Comparison of ENCODE assay signal across 9 cellular contexts in the genomic region with DNA sequence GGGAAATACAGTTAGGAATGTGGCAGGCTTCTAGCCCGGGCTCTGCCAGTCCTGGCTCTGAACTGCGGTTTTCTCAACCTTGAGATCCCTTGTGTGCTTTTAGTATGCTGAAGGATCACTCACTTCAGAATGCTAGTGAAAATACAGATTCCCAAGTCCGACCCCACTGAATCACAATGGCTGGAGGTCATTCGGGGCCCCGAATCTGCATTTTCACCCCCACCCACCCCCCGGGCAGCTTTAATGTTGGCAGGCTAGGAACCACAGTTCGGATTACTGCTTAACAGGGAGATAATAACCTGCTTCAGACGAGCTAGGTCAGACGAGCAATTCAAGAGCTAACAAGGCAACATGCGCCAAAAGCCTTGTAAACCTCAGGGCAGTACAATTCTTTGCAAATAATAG. TPM values are rescaled to one million over a fixed set of nuclear protein-coding genes. Genes with fewer than 3 reads are reported as not detected.
A peak's percentile ranks its signal among the peaks of the same experiment; 100 is the strongest.
DNase-seq lines count a peak whose midpoint lies in the region; ATAC-seq, FAIRE-seq and TF ChIP-seq lines count a peak whose summit lies in the region.
"Had no signal": no experiment of that assay in that cellular context is flagged by ENCODE, and none has a peak within 500 bp of the region (broad histone marks: within the 10 kb centered on the region; RNA-seq: fewer than 3 reads in every experiment).

No MANE protein-coding gene starts in this region.

- peaks cover 21% of the 10 kb centered on the region for H3K79me2 ChIP-seq in SU-DHL-6 (ENCODE audit: insufficient read depth, low read length)

- H3K9ac ChIP-seq in SU-DHL-6 (ENCODE audit: low read length) (peak overlapping the region; percentile 59), rectal smooth muscle tissue (ENCODE audit: low read length) (peak overlapping the region; percentile 43)

- no peak for FAIRE-seq in frontal cortex (lab: Jason Lieb, UNC)
- FAIRE-seq: colon had no signal

- no peak for ATAC-seq in GM18498 (IDR thresholded peaks at IDR 0.05; ENCODE audit: unreplicated experiment)

- no peaks in the 10 kb centered on the region for H3K27me3 ChIP-seq in SU-DHL-6 (ENCODE audit: low read length)
- no peaks in the 10 kb centered on the region for H3K27me3 ChIP-seq in rectal smooth muscle tissue (ENCODE audit: control insufficient read depth, insufficient read depth, low read length)

- DNase-seq in NCI-H748 treated with DMSO at 0.1 percent for 48 hours (lab: John Stamatoyannopoulos, UW) (peak; percentile 54), NCI-H748 (lab: John Stamatoyannopoulos, UW; ENCODE audit: unreplicated experiment) (no peak), fibroblast of the aortic adventitia (ENCODE audit: low read depth) (no peak), hypothalamus (lab: John Stamatoyannopoulos, UW) (no peak), frontal cortex (ENCODE audit: low spot score in 2 of 2) (no peak)

- H2AFZ ChIP-seq in SU-DHL-6 (ENCODE audit: low read depth, low read length, severe bottlenecking), result peak overlapping the region; percentile 65

- H3K4me3 ChIP-seq in SU-DHL-6 (ENCODE audit: insufficient read depth, low read length, poor library complexity, severe bottlenecking) (peak overlapping the region; percentile 53), fibroblast of the aortic adventitia (ENCODE audit: low read depth, low read length) (peak overlapping the region; percentile 69), rectal smooth muscle tissue (ENCODE audit: low read length) (peak overlapping the region; percentile 77)

- H3F3A ChIP-seq in SU-DHL-6 (ENCODE audit: insufficient read depth), result peaks cover 35% of the 10 kb centered on the region

- H4K20me1 ChIP-seq in SU-DHL-6 (ENCODE audit: low read depth, low read length), result no peaks in the 10 kb centered on the region

- H3K36me3 ChIP-seq in SU-DHL-6 (ENCODE audit: low read length) (no peaks in the 10 kb centered on the region), rectal smooth muscle tissue (ENCODE audit: control insufficient read depth, insufficient read depth, low read length) (no peaks in the 10 kb centered on the region)

- H3K9me2 ChIP-seq in SU-DHL-6 (replicated peaks; ENCODE audit: insufficient read depth, low read length), result no peaks in the 10 kb centered on the region

- H3K4me1 ChIP-seq in rectal smooth muscle tissue (ENCODE audit: control insufficient read depth, insufficient read depth, low read length), result peaks cover 19% of the 10 kb centered on the region

- peak overlapping the region; percentile 43 for H3K27ac ChIP-seq in SU-DHL-6 (ENCODE audit: low read depth, low read length)
- H3K27ac ChIP-seq in rectal smooth muscle tissue (ENCODE audit: low read depth, low read length), result peak overlapping the region; percentile 84

- peak overlapping the region; percentile 70 for H3K4me2 ChIP-seq in SU-DHL-6 (ENCODE audit: low read depth, low read length, poor library complexity, severe bottlenecking)

- no peaks in the 10 kb centered on the region for H3K9me3 ChIP-seq in SU-DHL-6 (ENCODE audit: insufficient read depth, low read length)

- TF ChIP-seq CTCF in SU-DHL-6 (IDR thresholded peaks at IDR 0.05; ENCODE audit: insufficient read depth, low read length, poor library complexity, severe bottlenecking) (no peak), fibroblast of the aortic adventitia (IDR thresholded peaks at IDR 0.05; ENCODE audit: insufficient read depth, low read length) (no peak)

RNA-seq across cellular contexts. Expression of a gene that starts 0.5 kb away (rescaled TPM):
- 8.0 and 14.3 TPM in 2 replicates for total RNA-seq in fibroblast of the aortic adventitia (ENCODE audit: low replicate concordance)
- total RNA-seq in frontal cortex, result 4.9 TPM

RNA-seq across cellular contexts. Expression of a gene that starts 36.2 kb away (rescaled TPM):
- total RNA-seq in fibroblast of the aortic adventitia (ENCODE audit: low replicate concordance), result not detected in 2 replicates
- 4.5 TPM for total RNA-seq in frontal cortex
